ENCODE assay signal across 11 cellular contexts in genomic region chr9:37920471-37921167, GRCh38. TPM values are rescaled to one million over a fixed set of nuclear protein-coding genes. Genes with fewer than 3 reads are reported as not detected.
DNase-seq lines count a peak whose midpoint lies in the region; ATAC-seq and TF ChIP-seq lines count a peak whose summit lies in the region.
"Had no signal": no experiment of that assay in that cellular context is flagged by ENCODE, and none has a peak within 500 bp of the region (broad histone marks: within the 10 kb centered on the region; RNA-seq: fewer than 3 reads in every experiment).

No MANE protein-coding gene starts in this region.

- H3K27me3 ChIP-seq in Panc1 (ENCODE audit: control insufficient read depth, insufficient read depth, low read length) = no peaks in the 10 kb centered on the region
- H3K27me3 ChIP-seq: tibial nerve had no signal

- DNase-seq in DMS 273 (lab: John Stamatoyannopoulos, UW; ENCODE audit: unreplicated experiment) (peak; percentile 24), DMS 273 treated with DMSO at 0.1 percent for 48 hours (lab: John Stamatoyannopoulos, UW) (no peak), Panc1 (ENCODE audit: low read depth, low spot score) (no peak), memory B cell (ENCODE audit: low spot score in 2 of 2) (no peak), NCI-H2107 (lab: John Stamatoyannopoulos, UW) (no peak), activated gamma-delta T cell (lab: John Stamatoyannopoulos, UW) (no peak)
- no peak for DNase-seq in stimulated activated CD4-positive, alpha-beta T cell treated with anti-CD3 and anti-CD28 coated beads, Interleukin-4, amount 100 ng/mL, for 1 hour

- BruUV-seq in Panc1 (replicated peaks; lab: Mats Ljungman, UMichigan) = no TSS peak

- no peaks in the 10 kb centered on the region for H3K27me3 Mint-ChIP-seq in memory B cell

- no peaks in the 10 kb centered on the region for H3K36me3 Mint-ChIP-seq in memory B cell

- H3K9me3 Mint-ChIP-seq in memory B cell = no peaks in the 10 kb centered on the region

- H3K4me3 Mint-ChIP-seq in memory B cell = no peak overlapping the region

- H3K27ac Mint-ChIP-seq in memory B cell = no peak overlapping the region

- H3K9me3 ChIP-seq in Panc1 (ENCODE audit: control insufficient read depth, insufficient read depth, low read depth, low read length) = no peaks in the 10 kb centered on the region
- H3K9me3 ChIP-seq: tibial nerve had no signal

- H3K27ac ChIP-seq in Panc1 (ENCODE audit: low read length) = no peak overlapping the region
- H3K27ac ChIP-seq: 22Rv1 had no signal

- POLR2A ChIA-PET in Panc1 (lab: Charles Lee) = no interaction called here

- no peaks in the 10 kb centered on the region; the same call in none of the 2 replicates for H3K36me3 ChIP-seq in Panc1 (ENCODE audit: control insufficient read depth, insufficient read depth, low read length)
- H3K36me3 ChIP-seq: tibial nerve had no signal

- ATAC-seq in GM21576 (IDR thresholded peaks at IDR 0.05; ENCODE audit: unreplicated experiment) (peak; percentile 66), Panc1 (0 out of 2 replicates have a peak, but pooled peaks have one; percentile 44), memory B cell (ENCODE audit: low read depth) (peak; percentile 32)

- peaks cover 22% of the 10 kb centered on the region for H3K4me1 ChIP-seq in Panc1 (ENCODE audit: control insufficient read depth, insufficient read depth, low read length)

- intact Hi-C loops in Panc1 (cut with micrococcal nuclease; ENCODE audit: unreplicated experiment) = no loop called here

- CTCF ChIA-PET in Panc1 (lab: Charles Lee) = no interaction called here

- H3K4me1 Mint-ChIP-seq in memory B cell = no peaks in the 10 kb centered on the region

- in situ Hi-C loops in Panc1 (cut with HindIII; ENCODE audit: low pct_unique_long_range_greater_than_20kb, low sequenced_read_pairs) = no loop called here

- H3K4me3 ChIP-seq in Panc1 (ENCODE audit: low read depth in 2 of 2, low read length in 2 of 2) = no peak overlapping the region
- H3K4me3 ChIP-seq: skin epidermis, tibial nerve had no signal

- no peak for TF ChIP-seq CTCF in Panc1 (IDR thresholded peaks at IDR 0.05)

RNA-seq across cellular contexts. Expression of gene SLC25A51, which starts 16.7 kb away (rescaled TPM):
- 23.4 TPM for total RNA-seq in Panc1 (2021; ENCODE audit: unreplicated experiment)
- polyA plus RNA-seq in Panc1 (2012; ENCODE audit: insufficient read length) = 5.9 TPM
